ENCODE assay signal across 27 cellular contexts in genomic region chr5:161934486-161934885, GRCh38.
"Had no signal": no experiment of that assay in that cellular context is flagged by ENCODE, and none has a peak within 500 bp of the region (broad histone marks: within the 10 kb centered on the region; RNA-seq: fewer than 3 reads in every experiment).

No MANE protein-coding gene starts in this region.

- ATAC-seq: Right ventricle myocardium inferior, SK-N-SH treated with all-trans-retinoic acid at 6 μM for 48 hours, T-helper 17 cell had no signal

- DNase-seq: Karpas-422; KG1; MG63; MV-4-11; NCI-H1092; NCI-H1105 treated with DMSO at 0.1 percent for 48 hours; NCI-H1417 treated with DMSO at 0.1 percent for 48 hours; NCI-H146; NCI-H187; NCI-H2029; NCI-H2081 treated with DMSO at 0.1 percent for 48 hours; NCI-H2171; NCI-H226; NCI-H446; NCI-H510A; NCI-H524 treated with DMSO at 0.1 percent for 48 hours; NCI-H69; NCI-H774; NK-92 treated with Interleukin-12 subunit alpha and Interleukin-12 subunit beta, amount 100 ng/mL, for 24 hours; PC-9; Peyer's patch; SHP77 treated with DMSO at 0.1 percent for 48 hours; SJCRH30; T-helper 1 cell; T-helper 17 cell had no signal
